8 cellular contexts compared by ENCODE assay signal in genomic region chr9:68685770-68686169, GRCh38. TPM values are rescaled to one million over a fixed set of nuclear protein-coding genes. Genes with fewer than 3 reads are reported as not detected.
DNase-seq lines count a peak whose midpoint lies in the region; ATAC-seq and TF ChIP-seq lines count a peak whose summit lies in the region.

No MANE protein-coding gene starts in this region.

- peaks cover 7% of the 10 kb centered on the region for H3K27me3 ChIP-seq in DND-41 (ENCODE audit: insufficient read depth, low read length, poor library complexity)
- no peaks in the 10 kb centered on the region; the same call in 1 of the 2 replicates for H3K27me3 ChIP-seq in SK-N-SH (ENCODE audit: insufficient read depth)
- H3K27me3 ChIP-seq in liver (ENCODE audit: control insufficient read depth in 4 of 4, insufficient read depth in 4 of 4, low read length in 3 of 4): peaks cover 0 to 2% (median 0%) of the 10 kb centered on the region in 4 donors

- no peak overlapping the region for H3K4me3 ChIP-seq in DND-41 (ENCODE audit: low read depth in 1 of 2, low read length in 2 of 2)
- no peak overlapping the region for H3K4me3 ChIP-seq in SK-N-SH (ENCODE audit: low read depth in 2 of 2, low read length in 1 of 2)
- no peak overlapping the region for H3K4me3 ChIP-seq in liver (ENCODE audit: low read depth in 1 of 3, low read length in 3 of 3)

- peak; percentile 4 for DNase-seq in DND-41
- peak; percentile 28 for DNase-seq in SK-N-SH
- DNase-seq in LoVo (ENCODE audit: low spot score): no peak
- no peak for DNase-seq in NCI-H2081 (lab: John Stamatoyannopoulos, UW)
- no peak for DNase-seq in central memory CD4-positive, alpha-beta T cell

- H3K36me3 ChIP-seq in DND-41 (ENCODE audit: insufficient read depth, low read length) (no peaks in the 10 kb centered on the region), SK-N-SH (replicated peaks in 1 of 2; ENCODE audit: control insufficient read depth in 1 of 2, insufficient read depth in 2 of 2, low read length in 1 of 2) (no peaks in the 10 kb centered on the region), liver (ENCODE audit: control insufficient read depth in 4 of 4, insufficient read depth in 3 of 4, low read depth in 1 of 4, low read length in 3 of 4) (no peaks in the 10 kb centered on the region)

- 3% methylated on average over 3 of the region's 3 CpGs for WGBS in SK-N-SH (ENCODE audit: low lambda C conversion rate)
- WGBS in liver: 51% methylated on average over 3 of the region's 3 CpGs

- H3K4me1 ChIP-seq in DND-41 (ENCODE audit: insufficient read depth, low read length) (no peaks in the 10 kb centered on the region), SK-N-SH (ENCODE audit: control insufficient read depth in 1 of 2, insufficient read depth in 2 of 2, low read depth in 1 of 2, low read length in 1 of 2) (no peaks in the 10 kb centered on the region), liver (ENCODE audit: control insufficient read depth in 4 of 4, insufficient read depth in 4 of 4, low read length in 3 of 4) (no peaks in the 10 kb centered on the region)

- H3K9ac ChIP-seq in DND-41 (ENCODE audit: low read depth, low read length) (no peak overlapping the region), SK-N-SH (no peak overlapping the region), liver (ENCODE audit: low read depth in 1 of 2, low read length in 2 of 2) (no peak overlapping the region)

- no peak overlapping the region for H3K4me2 ChIP-seq in DND-41 (ENCODE audit: insufficient read depth, low read length)
- no peak overlapping the region for H3K4me2 ChIP-seq in SK-N-SH

- TF ChIP-seq RAD21 in SK-N-SH (IDR thresholded peaks at IDR 0.05; ENCODE audit: low read length): peak; percentile 14
- TF ChIP-seq RAD21 in liver (IDR thresholded peaks at IDR 0.05): peak in 1 of 2 donors; percentile 52

- H3K27ac ChIP-seq in DND-41 (ENCODE audit: low read length) (no peak overlapping the region), SK-N-SH (ENCODE audit: low read depth in 2 of 2, low read length in 1 of 2) (no peak overlapping the region), liver (ENCODE audit: low read depth in 1 of 2, low read length in 2 of 2) (no peak overlapping the region)

- TF ChIP-seq EP300 in SK-N-SH (IDR thresholded peaks at IDR 0.05; ENCODE audit: borderline replicate concordance in 1 of 2, low read depth in 1 of 2, low read length in 1 of 2): no peak

- no peaks in the 10 kb centered on the region for H3K9me2 ChIP-seq in SK-N-SH

- TF ChIP-seq CTCF in DND-41 (IDR thresholded peaks at IDR 0.05; ENCODE audit: borderline replicate concordance, extremely low read depth, low read length, poor library complexity, severe bottlenecking) (peak; percentile 19), SK-N-SH (IDR thresholded peaks at IDR 0.05) (peak; percentile 39), liver (IDR thresholded peaks at IDR 0.05; ENCODE audit: low read depth, low read length, missing input control) (peak; percentile 22)

- ATAC-seq in DND-41 (ENCODE audit: insufficient read depth, low read depth) (no peak), GM19043 (IDR thresholded peaks at IDR 0.05; ENCODE audit: low read depth, unreplicated experiment) (peak; percentile 74), HG03175 (IDR thresholded peaks at IDR 0.05; ENCODE audit: unreplicated experiment) (peak; percentile 84)

- H4K20me1 ChIP-seq in DND-41 (ENCODE audit: insufficient read depth, low read length): no peaks in the 10 kb centered on the region
- H4K20me1 ChIP-seq in SK-N-SH (ENCODE audit: insufficient read depth): no peaks in the 10 kb centered on the region

- CTCF ChIA-PET in SK-N-SH (lab: Yijun Ruan, JAX): no interaction called here

- no peaks in the 10 kb centered on the region for H3K9me3 ChIP-seq in DND-41 (ENCODE audit: insufficient read depth, low read length, severe bottlenecking)
- H3K9me3 ChIP-seq in SK-N-SH: no peaks in the 10 kb centered on the region
- H3K9me3 ChIP-seq in liver (ENCODE audit: control insufficient read depth in 4 of 4, low read length in 3 of 4): no peaks in the 10 kb centered on the region

- H3K79me2 ChIP-seq in DND-41 (ENCODE audit: insufficient read depth, low read length) (no peaks in the 10 kb centered on the region), SK-N-SH (ENCODE audit: insufficient read depth) (no peaks in the 10 kb centered on the region)

- POLR2A ChIA-PET in SK-N-SH (lab: Yijun Ruan, JAX): no interaction called here

- no peaks in the 10 kb centered on the region for H3F3A ChIP-seq in SK-N-SH (replicated peaks; ENCODE audit: insufficient read depth)

- H2AFZ ChIP-seq in DND-41 (ENCODE audit: low read depth, low read length) (no peak overlapping the region), SK-N-SH (ENCODE audit: low read depth) (no peak overlapping the region)

TF ChIP-seq in SK-N-SH, 30 proteins besides CTCF, POLR2A, EP300 and RAD21:
- TF ChIP-seq TEAD4 (IDR thresholded peaks at IDR 0.05; ENCODE audit: borderline replicate concordance, insufficient read depth) (no peak), SMC3 (IDR thresholded peaks at IDR 0.05; ENCODE audit: low read depth, low read length) (0 out of 2 replicates have a peak, but pooled peaks have one; percentile 10), USF1 (IDR thresholded peaks at IDR 0.05; ENCODE audit: borderline replicate concordance, low read depth) (no peak)
TF ChIP-seq in SK-N-SH: peak in this region for 1.

TF ChIP-seq in liver, 16 proteins besides CTCF, POLR2A, EP300 and RAD21:
- TF ChIP-seq ATF3 (IDR thresholded peaks at IDR 0.05) (no peak), GABPA (IDR thresholded peaks at IDR 0.05 in 1 of 2, conservative IDR thresholded peaks at IDR 0.05 in 1 of 2) (no peak), RXRA (IDR thresholded peaks at IDR 0.05) (no peak), HNF4A (conservative IDR thresholded peaks at IDR 0.05) (no peak), JUND (IDR thresholded peaks at IDR 0.05) (no peak), MAX (IDR thresholded peaks at IDR 0.05) (no peak), ZBTB33 (IDR thresholded peaks at IDR 0.05) (no peak), NR2F2 (IDR thresholded peaks at IDR 0.05) (no peak), FOXA1 (IDR thresholded peaks at IDR 0.05) (no peak), EGR1 (IDR thresholded peaks at IDR 0.05; ENCODE audit: low read depth in 2 of 2) (no peak), FOXA2 (IDR thresholded peaks at IDR 0.05) (no peak), YY1 (IDR thresholded peaks at IDR 0.05) (no peak), REST (IDR thresholded peaks at IDR 0.05) (no peak), TAF1 (conservative IDR thresholded peaks at IDR 0.05) (no peak), SP1 (IDR thresholded peaks at IDR 0.05) (no peak)

RNA-seq across cellular contexts. Expression of gene PIP5K1B, which starts 19.3 kb away (rescaled TPM):
- not detected in 2 replicates for polyA plus RNA-seq in SK-N-SH (2012; rRNA removed)
- not detected in 2 replicates for polyA plus RNA-seq in SK-N-SH (2012; cell fraction: cytosol; rRNA removed)
- not detected in 2 replicates for polyA plus RNA-seq in SK-N-SH (2012; cell fraction: nucleus; rRNA removed)
- 10 to 100 TPM in 1 of 2 donors, under 1 TPM in 1; 0.33 to 30.9 TPM for total RNA-seq in liver
- polyA plus RNA-seq in liver: under 1 TPM; 0.09 to 0.24 TPM

Comparison
In these comparisons a context has a peak if more than half of its experiments do, and no peak if none do; other contexts are left out.
1. DNase-seq: peak in DND-41 (single experiment) and SK-N-SH (single experiment); none in LoVo (single experiment), NCI-H2081 (0 of 2) and central memory CD4-positive, alpha-beta T cell (single experiment).
2. Peak in every context shown above with its lines, with median percentiles within 50 percentile points of each other: CTCF ChIP-seq.